In genomic region chr19:2077398-2077797, GRCh38 we compare ENCODE assay signal across 15 cellular contexts.
"Had no signal": no experiment of that assay in that cellular context is flagged by ENCODE, and none has a peak within 500 bp of the region (broad histone marks: within the 10 kb centered on the region; RNA-seq: fewer than 3 reads in every experiment).

No MANE protein-coding gene starts in this region.

- H3K4me3 ChIP-seq: cardiac muscle cell, right atrium auricular region, tibial nerve, uterus had no signal

- H3K27ac ChIP-seq: cardiac muscle cell, right atrium auricular region, tibial nerve, uterus had no signal

- H3K4me1 ChIP-seq: right atrium auricular region, uterus had no signal

- H3K36me3 ChIP-seq: uterus had no signal

- H3K27me3 Mint-ChIP-seq: activated naive CD4-positive, alpha-beta T cell treated with anti-CD3 and anti-CD28 coated beads, Interleukin-2, amount 10 ng/mL, durations not matched to agents 7 days and 5 days; activated T-helper 17 cell treated with anti-CD3 and anti-CD28 coated beads, Interleukin-2, amount 50 U/mL, for 72 hours had no signal

- ATAC-seq: activated CD4-positive, CD25-positive, alpha-beta regulatory T cell treated with anti-CD3 and anti-CD28 coated beads, Interleukin-2, amount 50 U/mL, for 24 hours; activated T-helper 17 cell treated with anti-CD3 and anti-CD28 coated beads, Interleukin-2, amount 50 U/mL, for 72 hours; esophagus mucosa; left lobe of liver had no signal

- H3K9me3 ChIP-seq: right atrium auricular region, tibial nerve, uterus had no signal

- H3K4me3 Mint-ChIP-seq: activated naive CD4-positive, alpha-beta T cell treated with anti-CD3 and anti-CD28 coated beads, Interleukin-2, amount 10 ng/mL, durations not matched to agents 7 days and 5 days; activated T-helper 17 cell treated with anti-CD3 and anti-CD28 coated beads, Interleukin-2, amount 50 U/mL, for 72 hours had no signal

- DNase-seq: activated naive CD4-positive, alpha-beta T cell treated with anti-CD3 and anti-CD28 coated beads, Interleukin-2, amount 10 ng/mL, durations not matched to agents 7 days and 5 days; islet precursor cell; nucleus accumbens; stimulated activated CD4-positive, alpha-beta T cell treated with anti-CD3 and anti-CD28 coated beads, Interleukin-2, amount 100 ng/mL, for 48 hours; stimulated activated naive CD4-positive, alpha-beta T cell treated with Interleukin-2 at 50 U/mL for 16 hours; substantia nigra; T-helper 9 cell; uterus had no signal

- H3K27me3 ChIP-seq: cardiac muscle cell, right atrium auricular region, tibial nerve, uterus had no signal

- H3K9me3 Mint-ChIP-seq: activated naive CD4-positive, alpha-beta T cell treated with anti-CD3 and anti-CD28 coated beads, Interleukin-2, amount 10 ng/mL, durations not matched to agents 7 days and 5 days; activated T-helper 17 cell treated with anti-CD3 and anti-CD28 coated beads, Interleukin-2, amount 50 U/mL, for 72 hours had no signal

- H3K4me1 Mint-ChIP-seq: activated T-helper 17 cell treated with anti-CD3 and anti-CD28 coated beads, Interleukin-2, amount 50 U/mL, for 72 hours had no signal

- H3K27ac Mint-ChIP-seq: activated naive CD4-positive, alpha-beta T cell treated with anti-CD3 and anti-CD28 coated beads, Interleukin-2, amount 10 ng/mL, durations not matched to agents 7 days and 5 days; activated T-helper 17 cell treated with anti-CD3 and anti-CD28 coated beads, Interleukin-2, amount 50 U/mL, for 72 hours had no signal
